Comparison of ENCODE assay signal across 14 cellular contexts in the genomic region with DNA sequence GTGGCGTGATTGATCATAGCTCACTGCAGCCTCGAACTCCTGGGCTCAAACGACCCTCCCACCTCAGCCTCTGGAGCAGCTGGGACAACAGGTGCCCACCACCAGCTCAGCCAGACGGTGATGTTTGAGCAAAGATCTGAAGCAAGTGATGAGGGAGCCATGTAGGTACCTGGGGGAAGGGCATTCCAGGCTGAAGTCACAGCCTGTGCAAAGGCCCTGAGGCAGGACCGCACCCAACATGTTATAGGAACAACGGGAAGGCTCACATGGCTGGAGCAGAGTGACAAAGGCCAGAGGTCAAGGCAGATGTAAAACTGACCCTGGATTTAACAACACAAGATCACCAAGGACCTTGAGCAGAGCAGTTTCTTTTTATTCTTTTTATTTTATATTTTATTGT. TPM values are rescaled to one million over a fixed set of nuclear protein-coding genes. Genes with fewer than 3 reads are reported as not detected.
DNase-seq lines count a peak whose midpoint lies in the region; ATAC-seq and TF ChIP-seq lines count a peak whose summit lies in the region.
"Had no signal": no experiment of that assay in that cellular context is flagged by ENCODE, and none has a peak within 500 bp of the region (broad histone marks: within the 10 kb centered on the region; RNA-seq: fewer than 3 reads in every experiment).

No MANE protein-coding gene starts in this region.

- no peaks in the 10 kb centered on the region for H3K9me3 Mint-ChIP-seq in CD4-positive, CD25-positive, alpha-beta regulatory T cell
- no peaks in the 10 kb centered on the region for H3K9me3 Mint-ChIP-seq in WTC11
- H3K9me3 Mint-ChIP-seq: CD4-positive, alpha-beta memory T cell had no signal

- no peak for TF ChIP-seq CTCF in WTC11 (IDR thresholded peaks at IDR 0.05)
- TF ChIP-seq CTCF in left lung (IDR thresholded peaks at IDR 0.05): no peak

- no peaks in the 10 kb centered on the region for H3K36me3 ChIP-seq in CD4-positive, CD25-positive, alpha-beta regulatory T cell (ENCODE audit: control insufficient read depth, insufficient read depth, low read length)
- H3K36me3 ChIP-seq in left lung: no peaks in the 10 kb centered on the region

- no peak for ATAC-seq in CD4-positive, CD25-positive, alpha-beta regulatory T cell (ENCODE audit: low read depth in 2 of 2)
- ATAC-seq in WTC11 (no peak), left lung (no peak), GM19455 (IDR thresholded peaks at IDR 0.05; ENCODE audit: unreplicated experiment) (no peak), HG02981 (IDR thresholded peaks at IDR 0.05; ENCODE audit: unreplicated experiment) (no peak)
- ATAC-seq: A549 had no signal

- H3K4me3 ChIP-seq in CD4-positive, CD25-positive, alpha-beta regulatory T cell (ENCODE audit: low read depth, low read length): no peak overlapping the region
- no peak overlapping the region for H3K4me3 ChIP-seq in left lung
- H3K4me3 ChIP-seq: A549 had no signal

- peaks cover 0 to 10% (median 0%) of the 10 kb centered on the region in 4 donors for H3K4me1 Mint-ChIP-seq in CD4-positive, CD25-positive, alpha-beta regulatory T cell
- no peaks in the 10 kb centered on the region for H3K4me1 Mint-ChIP-seq in WTC11

- CTCF ChIA-PET in WTC11 (lab: Charles Lee): interaction anchor here (0.7 to 6.8 kb wide), 3 partner anchors 10 to 46 kb away, joined by 3 to 161 read pairs (median 6); a partner anchor contains a TSS

- POLR2A ChIA-PET in WTC11 (lab: Charles Lee): no interaction called here

- H3K27ac ChIP-seq in CD4-positive, CD25-positive, alpha-beta regulatory T cell (ENCODE audit: insufficient read depth, low read length, poor library complexity, severe bottlenecking): no peak overlapping the region
- peak overlapping the region; percentile 33 to 76 for H3K27ac ChIP-seq in left lung
- H3K27ac ChIP-seq: A549 had no signal

- no peaks in the 10 kb centered on the region for H3K27me3 ChIP-seq in CD4-positive, CD25-positive, alpha-beta regulatory T cell (ENCODE audit: control insufficient read depth, insufficient read depth, low read length)
- no peaks in the 10 kb centered on the region for H3K27me3 ChIP-seq in left lung

- peaks cover 5% of the 10 kb centered on the region for H3K4me1 ChIP-seq in CD4-positive, CD25-positive, alpha-beta regulatory T cell (ENCODE audit: control insufficient read depth, insufficient read depth, low read length, poor library complexity, severe bottlenecking)
- H3K4me1 ChIP-seq in left lung: peaks cover 0 to 43% of the 10 kb centered on the region in 2 donors

- H3K36me3 Mint-ChIP-seq in CD4-positive, CD25-positive, alpha-beta regulatory T cell: no peaks in the 10 kb centered on the region
- no peaks in the 10 kb centered on the region for H3K36me3 Mint-ChIP-seq in WTC11
- H3K36me3 Mint-ChIP-seq: CD4-positive, alpha-beta memory T cell had no signal

- peak overlapping the region in 2 of 3 donors; percentile 28 to 55 for H3K27ac Mint-ChIP-seq in CD4-positive, CD25-positive, alpha-beta regulatory T cell
- H3K27ac Mint-ChIP-seq in WTC11: no peak overlapping the region
- H3K27ac Mint-ChIP-seq: CD4-positive, alpha-beta memory T cell had no signal

- no peaks in the 10 kb centered on the region for H3K27me3 Mint-ChIP-seq in CD4-positive, CD25-positive, alpha-beta regulatory T cell
- H3K27me3 Mint-ChIP-seq in WTC11 (ENCODE audit: low read depth): peaks cover 2% of the 10 kb centered on the region; the same call in 1 of the 2 replicates
- H3K27me3 Mint-ChIP-seq: CD4-positive, alpha-beta memory T cell had no signal

- intact Hi-C loops in left lung (cut with DNase I): loop anchor here in 1 of 2 donors (10.0 kb wide), 1 partner anchor 228 kb away; no protein-coding TSS in a partner anchor

- no peaks in the 10 kb centered on the region for H3K9me3 ChIP-seq in CD4-positive, CD25-positive, alpha-beta regulatory T cell (ENCODE audit: control insufficient read depth in 2 of 2, low read length in 2 of 2)
- no peaks in the 10 kb centered on the region for H3K9me3 ChIP-seq in left lung
- H3K9me3 ChIP-seq: A549 had no signal

- no peak overlapping the region for H3K4me3 Mint-ChIP-seq in CD4-positive, CD25-positive, alpha-beta regulatory T cell
- no peak overlapping the region for H3K4me3 Mint-ChIP-seq in WTC11

- no peak for DNase-seq in CD4-positive, CD25-positive, alpha-beta regulatory T cell
- no peak for DNase-seq in WTC11 (ENCODE audit: low spot score)
- DNase-seq in left lung: no peak
- DNase-seq in hypothalamus (lab: John Stamatoyannopoulos, UW): no peak
- no peak for DNase-seq in DMS53 (lab: John Stamatoyannopoulos, UW)
- DNase-seq: CD4-positive, alpha-beta memory T cell; DMS79 treated with DMSO at 0.1 percent for 48 hours; EL; GOT3; HCEC 1CT; KBM-7 had no signal

TF ChIP-seq in WTC11, 78 proteins besides CTCF, POLR2A, EP300 and RAD21:
- TF ChIP-seq, protein P1, sequence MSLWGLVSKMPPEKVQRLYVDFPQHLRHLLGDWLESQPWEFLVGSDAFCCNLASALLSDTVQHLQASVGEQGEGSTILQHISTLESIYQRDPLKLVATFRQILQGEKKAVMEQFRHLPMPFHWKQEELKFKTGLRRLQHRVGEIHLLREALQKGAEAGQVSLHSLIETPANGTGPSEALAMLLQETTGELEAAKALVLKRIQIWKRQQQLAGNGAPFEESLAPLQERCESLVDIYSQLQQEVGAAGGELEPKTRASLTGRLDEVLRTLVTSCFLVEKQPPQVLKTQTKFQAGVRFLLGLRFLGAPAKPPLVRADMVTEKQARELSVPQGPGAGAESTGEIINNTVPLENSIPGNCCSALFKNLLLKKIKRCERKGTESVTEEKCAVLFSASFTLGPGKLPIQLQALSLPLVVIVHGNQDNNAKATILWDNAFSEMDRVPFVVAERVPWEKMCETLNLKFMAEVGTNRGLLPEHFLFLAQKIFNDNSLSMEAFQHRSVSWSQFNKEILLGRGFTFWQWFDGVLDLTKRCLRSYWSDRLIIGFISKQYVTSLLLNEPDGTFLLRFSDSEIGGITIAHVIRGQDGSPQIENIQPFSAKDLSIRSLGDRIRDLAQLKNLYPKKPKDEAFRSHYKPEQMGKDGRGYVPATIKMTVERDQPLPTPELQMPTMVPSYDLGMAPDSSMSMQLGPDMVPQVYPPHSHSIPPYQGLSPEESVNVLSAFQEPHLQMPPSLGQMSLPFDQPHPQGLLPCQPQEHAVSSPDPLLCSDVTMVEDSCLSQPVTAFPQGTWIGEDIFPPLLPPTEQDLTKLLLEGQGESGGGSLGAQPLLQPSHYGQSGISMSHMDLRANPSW (CRISPR knock-in tag; conservative IDR thresholded peaks at IDR 0.05; ENCODE audit: low read depth): no peak
- peak; percentile 19; the same call in 1 of the 2 replicates for TF ChIP-seq GTF2I (CRISPR knock-in tag; conservative IDR thresholded peaks at IDR 0.05)
- TF ChIP-seq, protein P2, sequence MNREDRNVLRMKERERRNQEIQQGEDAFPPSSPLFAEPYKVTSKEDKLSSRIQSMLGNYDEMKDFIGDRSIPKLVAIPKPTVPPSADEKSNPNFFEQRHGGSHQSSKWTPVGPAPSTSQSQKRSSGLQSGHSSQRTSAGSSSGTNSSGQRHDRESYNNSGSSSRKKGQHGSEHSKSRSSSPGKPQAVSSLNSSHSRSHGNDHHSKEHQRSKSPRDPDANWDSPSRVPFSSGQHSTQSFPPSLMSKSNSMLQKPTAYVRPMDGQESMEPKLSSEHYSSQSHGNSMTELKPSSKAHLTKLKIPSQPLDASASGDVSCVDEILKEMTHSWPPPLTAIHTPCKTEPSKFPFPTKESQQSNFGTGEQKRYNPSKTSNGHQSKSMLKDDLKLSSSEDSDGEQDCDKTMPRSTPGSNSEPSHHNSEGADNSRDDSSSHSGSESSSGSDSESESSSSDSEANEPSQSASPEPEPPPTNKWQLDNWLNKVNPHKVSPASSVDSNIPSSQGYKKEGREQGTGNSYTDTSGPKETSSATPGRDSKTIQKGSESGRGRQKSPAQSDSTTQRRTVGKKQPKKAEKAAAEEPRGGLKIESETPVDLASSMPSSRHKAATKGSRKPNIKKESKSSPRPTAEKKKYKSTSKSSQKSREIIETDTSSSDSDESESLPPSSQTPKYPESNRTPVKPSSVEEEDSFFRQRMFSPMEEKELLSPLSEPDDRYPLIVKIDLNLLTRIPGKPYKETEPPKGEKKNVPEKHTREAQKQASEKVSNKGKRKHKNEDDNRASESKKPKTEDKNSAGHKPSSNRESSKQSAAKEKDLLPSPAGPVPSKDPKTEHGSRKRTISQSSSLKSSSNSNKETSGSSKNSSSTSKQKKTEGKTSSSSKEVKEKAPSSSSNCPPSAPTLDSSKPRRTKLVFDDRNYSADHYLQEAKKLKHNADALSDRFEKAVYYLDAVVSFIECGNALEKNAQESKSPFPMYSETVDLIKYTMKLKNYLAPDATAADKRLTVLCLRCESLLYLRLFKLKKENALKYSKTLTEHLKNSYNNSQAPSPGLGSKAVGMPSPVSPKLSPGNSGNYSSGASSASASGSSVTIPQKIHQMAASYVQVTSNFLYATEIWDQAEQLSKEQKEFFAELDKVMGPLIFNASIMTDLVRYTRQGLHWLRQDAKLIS (CRISPR knock-in tag; IDR thresholded peaks at IDR 0.05; ENCODE audit: borderline replicate concordance): no peak

RNA-seq across cellular contexts. Expression of a gene that starts 14.8 kb away (rescaled TPM):
- total RNA-seq in CD4-positive, CD25-positive, alpha-beta regulatory T cell: 11.9 TPM
- polyA plus RNA-seq in CD4-positive, CD25-positive, alpha-beta regulatory T cell: 1 to 10 TPM; 2.2 to 4.0 (median 2.7) TPM
- total RNA-seq in WTC11 (2021): 15.7 to 16.1 TPM (median 15.8 TPM) in 3 replicates
- total RNA-seq in left lung: 10 to 100 TPM in 1 of 2 donors, 1 to 10 TPM in 1; 9.9 to 14.2 TPM

RNA-seq across cellular contexts. Expression of a gene that starts 25.1 kb away (rescaled TPM):
- 28.5 TPM for total RNA-seq in CD4-positive, CD25-positive, alpha-beta regulatory T cell
- polyA plus RNA-seq in CD4-positive, CD25-positive, alpha-beta regulatory T cell: 1 to 10 TPM; 3.3 to 9.0 (median 7.3) TPM
- 0.61 to 1.4 TPM (median 1.2 TPM) in 3 replicates for total RNA-seq in WTC11 (2021)
- total RNA-seq in left lung: 10 to 100 TPM; 14.6 TPM
